ENCODE assay signal across 30 cellular contexts in genomic region chr5:37801521-37801920, GRCh38. TPM values are rescaled to one million over a fixed set of nuclear protein-coding genes. Genes with fewer than 3 reads are reported as not detected.
"Had no signal": no experiment of that assay in that cellular context is flagged by ENCODE, and none has a peak within 500 bp of the region (broad histone marks: within the 10 kb centered on the region; RNA-seq: fewer than 3 reads in every experiment).

No MANE protein-coding gene starts in this region.

- H3K27ac ChIP-seq: adrenal gland, ascending aorta, body of pancreas, brain microvascular endothelial cell, breast epithelium, cardiac muscle cell had no signal

- ATAC-seq: activated naive CD4-positive, alpha-beta T cell treated with anti-CD3 and anti-CD28 coated beads, Interleukin-2, amount 50 U/mL, for 72 hours; activated naive CD8-positive, alpha-beta T cell treated with anti-CD3 and anti-CD28 coated beads, Interleukin-2, amount 50 U/mL, for 24 hours; activated T-cell treated with anti-CD3 and anti-CD28 coated beads, Interleukin-2, amount 50 U/mL, for 4 hours; activated T-cell treated with anti-CD3 and anti-CD28 coated beads, Interleukin-2, amount 50 U/mL, for 72 hours; activated T-helper 17 cell treated with anti-CD3 and anti-CD28 coated beads, Interleukin-2, amount 50 U/mL, for 72 hours; body of pancreas had no signal

- H3K27me3 ChIP-seq: adrenal gland, ascending aorta, body of pancreas, brain microvascular endothelial cell, breast epithelium, cardiac muscle cell had no signal

- H3K9me3 ChIP-seq: adrenal gland, ascending aorta, body of pancreas, breast epithelium had no signal

- H3K36me3 ChIP-seq: adrenal gland, ascending aorta, brain microvascular endothelial cell, breast epithelium, cardiac muscle cell had no signal

- H3K4me1 ChIP-seq: adrenal gland, ascending aorta, body of pancreas, breast epithelium had no signal

- DNase-seq: activated effector memory CD4-positive, alpha-beta T cell treated with anti-CD3 and anti-CD28 coated beads, Interleukin-2, amount 50 U/mL, for 16 hours; activated effector memory CD4-positive, alpha-beta T cell treated with Interleukin-2 at 50 U/mL for 16 hours; activated gamma-delta T cell; activated gamma-delta T cell treated with Interleukin-2 at 50 U/mL for 16 hours; activated naive CD4-positive, alpha-beta T cell; activated naive CD4-positive, alpha-beta T cell treated with anti-CD3 and anti-CD28 coated beads for 36 hours; activated naive CD4-positive, alpha-beta T cell treated with anti-CD3 and anti-CD28 coated beads, Interleukin-2, amount 10 ng/mL, durations not matched to agents 7 days and 5 days; activated naive CD4-positive, alpha-beta T cell treated with anti-CD3 and anti-CD28 coated beads, Interleukin-2, amount 50 U/mL, for 16 hours; activated naive CD4-positive, alpha-beta T cell treated with Interleukin-2 at 50 U/mL for 16 hours; activated naive CD8-positive, alpha-beta T cell treated with anti-CD3 and anti-CD28 coated beads for 36 hours; activated naive CD8-positive, alpha-beta T cell treated with anti-CD3 and anti-CD28 coated beads, Interleukin-2, amount 10 ng/mL, durations not matched to agents 7 days and 5 days; activated naive CD8-positive, alpha-beta T cell treated with anti-CD3 and anti-CD28 coated beads, Interleukin-2, amount 50 U/mL, for 24 hours; activated T-cell treated with anti-CD3 and anti-CD28 coated beads, Interleukin-2, amount 50 U/mL, for 4 hours; activated T-cell treated with anti-CD3 and anti-CD28 coated beads, Interleukin-2, amount 50 U/mL, for 48 hours; activated T-cell treated with anti-CD3 and anti-CD28 coated beads, Interleukin-2, amount 50 U/mL, for 72 hours; adrenal gland; amniotic stem cell; amygdala; anterior cingulate cortex; aorta; body of pancreas; brain microvascular endothelial cell; caudate nucleus; central memory CD4-positive, alpha-beta T cell; cerebellar nuclear complex had no signal

- H3K4me3 ChIP-seq: adrenal gland, ascending aorta, body of pancreas, breast epithelium, cardiac muscle cell had no signal

RNA-seq across cellular contexts. Expression of gene GDNF, which starts 38.3 kb away (rescaled TPM):
- polyA plus RNA-seq: aorta, cardiac muscle cell had no signal
